Comparison of ENCODE assay signal across 24 cellular contexts in genomic region chrX:120356084-120356483, GRCh38. TPM values are rescaled to one million over a fixed set of nuclear protein-coding genes. Genes with fewer than 3 reads are reported as not detected.
"Had no signal": no experiment of that assay in that cellular context is flagged by ENCODE, and none has a peak within 500 bp of the region (broad histone marks: within the 10 kb centered on the region; RNA-seq: fewer than 3 reads in every experiment).

No MANE protein-coding gene starts in this region.

- H3K4me3 ChIP-seq: MG63, SJSA1, SK-N-MC had no signal

- H3K27ac ChIP-seq: SJSA1, SK-N-MC had no signal

- H3K9me3 ChIP-seq: MG63, SJSA1 had no signal

- H3K4me1 ChIP-seq: SJSA1 had no signal

- H3K27me3 ChIP-seq: MG63, SJSA1 had no signal

- FAIRE-seq: RCC 7860 had no signal

- DNase-seq: Karpas-422; KG1; MG63; NCI-H1092; NCI-H1105 treated with DMSO at 0.1 percent for 48 hours; NCI-H1417 treated with DMSO at 0.1 percent for 48 hours; NCI-H187; NCI-H2029; NCI-H2081 treated with DMSO at 0.1 percent for 48 hours; NCI-H2171; NCI-H226; NCI-H446; NCI-H510A treated with DMSO at 0.1 percent for 48 hours; NCI-H526; NCI-H748 treated with DMSO at 0.1 percent for 48 hours; NK-92 treated with Interleukin-12 subunit alpha and Interleukin-12 subunit beta, amount 100 ng/mL, for 24 hours; Right ventricle myocardium superior; RPMI8226; SIG-M5 had no signal

- H3K36me3 ChIP-seq: MG63, SJSA1 had no signal

RNA-seq across cellular contexts. Expression of gene ATP1B4, which starts 5.8 kb away (rescaled TPM):
- total RNA-seq: HT-29; Right ventricle myocardium superior; SJSA1; T-helper 1 cell treated with Interleukin-12 subunit alpha and Interleukin-12 subunit beta and Interleukin-4 antibody, amounts not matched to agents 30 ng/mL and 1 ng/mL, for 36 hours had no signal

RNA-seq across cellular contexts. Expression of gene TMEM255A, which starts 44.8 kb away (rescaled TPM):
- total RNA-seq: HT-29; T-helper 1 cell treated with Interleukin-12 subunit alpha and Interleukin-12 subunit beta and Interleukin-4 antibody, amounts not matched to agents 30 ng/mL and 1 ng/mL, for 36 hours had no signal
